14 cellular contexts compared by ENCODE assay signal in genomic region chr5:151679421-151680155, GRCh38. TPM values are rescaled to one million over a fixed set of nuclear protein-coding genes. Genes with fewer than 3 reads are reported as not detected.
DNase-seq lines count a peak whose midpoint lies in the region; ATAC-seq and TF ChIP-seq lines count a peak whose summit lies in the region.
"Had no signal": no experiment of that assay in that cellular context is flagged by ENCODE, and none has a peak within 500 bp of the region (broad histone marks: within the 10 kb centered on the region; RNA-seq: fewer than 3 reads in every experiment).

No MANE protein-coding gene starts in this region.

- 63% methylated on average over 8 of the region's 8 CpGs for WGBS in esophagus muscularis mucosa

- no peak for DNase-seq in esophagus muscularis mucosa (ENCODE audit: extremely low spot score)
- peak; percentile 16 for DNase-seq in myocyte (ENCODE audit: low read depth)
- DNase-seq in tibial artery = peak; percentile 48 to 88
- no peak for DNase-seq in SHP77 (lab: John Stamatoyannopoulos, UW)
- DNase-seq in EL = no peak
- DNase-seq: activated CD4-positive, CD25-positive, alpha-beta regulatory T cell; effector CD4-positive, alpha-beta T cell; head of caudate nucleus; NCI-H2171 treated with DMSO at 0.1 percent for 48 hours; pancreas had no signal

- H3K4me1 ChIP-seq in esophagus muscularis mucosa = peaks cover 88 to 100% (median 99%) of the 10 kb centered on the region in 4 donors
- peaks cover 0 to 100% (median 90%) of the 10 kb centered on the region in 4 donors for H3K4me1 ChIP-seq in tibial artery

- no peak for TF ChIP-seq EP300 in esophagus muscularis mucosa (IDR thresholded peaks at IDR 0.05)

- H3K4me3 ChIP-seq in WI38 (ENCODE audit: low read depth, low read length) (0 out of 2 replicates have a peak overlapping the region, but pooled peaks have one; percentile 5), esophagus muscularis mucosa (peak overlapping the region in 1 of 4 donors; percentile 1), tibial artery (peak overlapping the region; percentile 2 to 3)
- H3K4me3 ChIP-seq: pancreas had no signal

- peak overlapping the region; percentile 79 to 86 (median 84) for H3K27ac ChIP-seq in esophagus muscularis mucosa (replicated peaks in 1 of 4)
- H3K27ac ChIP-seq in tibial artery = peak overlapping the region; percentile 89 to 91
- H3K27ac ChIP-seq: pancreas had no signal

- TF ChIP-seq CTCF in WI38 (IDR thresholded peaks at IDR 0.05; ENCODE audit: low read depth, low read length) (no peak), esophagus muscularis mucosa (IDR thresholded peaks at IDR 0.05) (no peak), tibial artery (IDR thresholded peaks at IDR 0.05) (no peak)

- no peak for TF ChIP-seq POLR2A in esophagus muscularis mucosa (IDR thresholded peaks at IDR 0.05; ENCODE audit: low read depth)

- H3K9me3 ChIP-seq in esophagus muscularis mucosa = no peaks in the 10 kb centered on the region
- H3K9me3 ChIP-seq in tibial artery = no peaks in the 10 kb centered on the region
- H3K9me3 ChIP-seq: pancreas had no signal

- peaks cover 3 to 44% (median 8%) of the 10 kb centered on the region in 4 donors for H3K36me3 ChIP-seq in esophagus muscularis mucosa
- peaks cover 6 to 11% (median 10%) of the 10 kb centered on the region in 3 donors for H3K36me3 ChIP-seq in tibial artery
- H3K36me3 ChIP-seq: pancreas had no signal

- intact Hi-C loops in esophagus muscularis mucosa (cut with DNase I) = loop anchor here (2.0 kb wide), 1 partner anchor 21 kb away; no protein-coding TSS in a partner anchor
- intact Hi-C loops in tibial artery (cut with DNase I; ENCODE audit: low total_unique reads) = no loop called here

- no peaks in the 10 kb centered on the region for H3K27me3 ChIP-seq in esophagus muscularis mucosa
- no peaks in the 10 kb centered on the region for H3K27me3 ChIP-seq in tibial artery
- H3K27me3 ChIP-seq: pancreas had no signal

- no peak for ATAC-seq in HG03469 (IDR thresholded peaks at IDR 0.05; ENCODE audit: unreplicated experiment)
- ATAC-seq: left lobe of liver; pancreas; stimulated activated effector memory CD8-positive, alpha-beta T cell treated with anti-CD3 and anti-CD28 coated beads, Interleukin-12 subunit alpha, Interleukin-12 subunit beta, amount 100 ng/mL, for 72 hours had no signal

RNA-seq across cellular contexts. Expression of gene SPARC, which starts 7.1 kb away (rescaled TPM):
- total RNA-seq in esophagus muscularis mucosa = 100 to 1,000 TPM; 269 to 875 (median 432) TPM
- 4,412 and 4,598 TPM in 2 replicates for total RNA-seq in myocyte
- 20,698 TPM for polyA plus RNA-seq in myocyte (2012)

Comparison
In these comparisons a context has a peak if more than half of its experiments do, and no peak if none do; other contexts are left out.
1. DNase-seq: peak in myocyte (single experiment) and tibial artery (2 of 2); none in esophagus muscularis mucosa (single experiment), SHP77 (0 of 2) and EL (single experiment).